Comparison of ENCODE assay signal across 8 cellular contexts in the genomic region with DNA sequence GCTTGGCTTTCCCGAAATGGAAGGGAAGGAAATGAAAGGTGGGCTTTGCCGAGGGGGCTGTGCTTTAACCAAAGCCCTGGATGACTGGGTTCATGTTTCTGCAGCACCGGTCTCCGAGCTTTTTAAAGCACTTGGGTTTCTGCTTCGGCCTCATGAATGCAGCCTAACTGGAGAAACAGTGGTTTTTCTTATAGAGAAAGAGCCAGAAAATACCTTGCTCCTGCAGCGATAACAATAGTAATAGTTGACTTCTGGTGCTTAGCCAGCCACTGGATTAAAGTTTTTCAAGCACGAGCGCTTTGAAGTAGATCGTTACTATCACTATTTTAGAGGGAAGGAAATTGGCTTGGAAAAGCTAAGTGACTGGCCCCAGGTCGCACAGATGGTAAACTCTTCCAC. TPM values are rescaled to one million over a fixed set of nuclear protein-coding genes. Genes with fewer than 3 reads are reported as not detected.
A peak's percentile ranks its signal among the peaks of the same experiment; 100 is the strongest.
DNase-seq lines count a peak whose midpoint lies in the region; ATAC-seq lines count a peak whose summit lies in the region.

No MANE protein-coding gene starts in this region.

- CTCF ChIA-PET in activated CD4-positive, alpha-beta memory T cell treated with anti-CD3 and anti-CD28 coated beads for 36 hours (lab: Charles Lee) = no interaction called here

- peak; percentile 1 for ATAC-seq in HG03103 (IDR thresholded peaks at IDR 0.05; ENCODE audit: low read depth, unreplicated experiment)
- ATAC-seq in stimulated activated memory B cell treated with anti-CD40 and anti-IgM and Interleukin-4, amounts not matched to agents 10 μg/mL and 1 μg/mL and 100 μg/mL, for 72 hours = no peak

- peak overlapping the region; percentile 89 for H3K4me3 ChIP-seq in iPS-18a (ENCODE audit: low read length)

- H3K9me3 ChIP-seq in iPS-18a (ENCODE audit: control insufficient read depth, low read depth, low read length) = no peaks in the 10 kb centered on the region

- POLR2A ChIA-PET in activated CD4-positive, alpha-beta memory T cell treated with anti-CD3 and anti-CD28 coated beads for 36 hours (lab: Charles Lee) = interaction anchor here (0.8 to 1.8 kb wide), 2 partner anchors 12 to 253 kb away, joined by 4 read pairs; no protein-coding TSS in a partner anchor

- DNase-seq in NCI-H2029 treated with DMSO at 0.1 percent for 48 hours (lab: John Stamatoyannopoulos, UW) (peak; percentile 51), NCI-H2029 (lab: John Stamatoyannopoulos, UW) (no peak), GF-D8 (lab: John Stamatoyannopoulos, UW) (no peak), NCI-H2196 treated with DMSO at 0.1 percent for 48 hours (lab: John Stamatoyannopoulos, UW; ENCODE audit: unreplicated experiment) (no peak)
- no peak for DNase-seq in activated CD4-positive, alpha-beta memory T cell treated with anti-CD3 and anti-CD28 coated beads for 36 hours

- no peaks in the 10 kb centered on the region for H3K27me3 Mint-ChIP-seq in activated CD4-positive, alpha-beta memory T cell treated with anti-CD3 and anti-CD28 coated beads for 36 hours
- no peaks in the 10 kb centered on the region for H3K27me3 Mint-ChIP-seq in stimulated activated memory B cell treated with anti-CD40 and anti-IgM and Interleukin-4, amounts not matched to agents 10 μg/mL and 1 μg/mL and 100 μg/mL, for 72 hours

- peaks cover 11% of the 10 kb centered on the region for H3K4me1 ChIP-seq in iPS-18a (ENCODE audit: control insufficient read depth, low read depth, low read length)

- intact Hi-C loops in activated CD4-positive, alpha-beta memory T cell treated with anti-CD3 and anti-CD28 coated beads for 36 hours (cut with micrococcal nuclease) = loop anchor here (1.0 to 2.0 kb wide), 3 partner anchors 64 to 252 kb away; a partner anchor contains a TSS

- no peaks in the 10 kb centered on the region for H3K36me3 ChIP-seq in iPS-18a (ENCODE audit: control insufficient read depth, low read depth, low read length)

- H3K4me3 Mint-ChIP-seq in activated CD4-positive, alpha-beta memory T cell treated with anti-CD3 and anti-CD28 coated beads for 36 hours = peak overlapping the region; percentile 85
- peak overlapping the region; percentile 89 for H3K4me3 Mint-ChIP-seq in stimulated activated memory B cell treated with anti-CD40 and anti-IgM and Interleukin-4, amounts not matched to agents 10 μg/mL and 1 μg/mL and 100 μg/mL, for 72 hours

- H3K36me3 Mint-ChIP-seq in activated CD4-positive, alpha-beta memory T cell treated with anti-CD3 and anti-CD28 coated beads for 36 hours = peaks cover 2% of the 10 kb centered on the region
- no peaks in the 10 kb centered on the region for H3K36me3 Mint-ChIP-seq in stimulated activated memory B cell treated with anti-CD40 and anti-IgM and Interleukin-4, amounts not matched to agents 10 μg/mL and 1 μg/mL and 100 μg/mL, for 72 hours

- no peaks in the 10 kb centered on the region for H3K27me3 ChIP-seq in iPS-18a (ENCODE audit: control insufficient read depth, insufficient read depth, low read length)

- H3K27ac Mint-ChIP-seq in activated CD4-positive, alpha-beta memory T cell treated with anti-CD3 and anti-CD28 coated beads for 36 hours = peak overlapping the region; percentile 73
- H3K27ac Mint-ChIP-seq in stimulated activated memory B cell treated with anti-CD40 and anti-IgM and Interleukin-4, amounts not matched to agents 10 μg/mL and 1 μg/mL and 100 μg/mL, for 72 hours = peak overlapping the region; percentile 88

- no peaks in the 10 kb centered on the region for H3K9me3 Mint-ChIP-seq in activated CD4-positive, alpha-beta memory T cell treated with anti-CD3 and anti-CD28 coated beads for 36 hours
- H3K9me3 Mint-ChIP-seq in stimulated activated memory B cell treated with anti-CD40 and anti-IgM and Interleukin-4, amounts not matched to agents 10 μg/mL and 1 μg/mL and 100 μg/mL, for 72 hours = no peaks in the 10 kb centered on the region

- H3K4me1 Mint-ChIP-seq in activated CD4-positive, alpha-beta memory T cell treated with anti-CD3 and anti-CD28 coated beads for 36 hours (ENCODE audit: low read depth) = peaks cover 34% of the 10 kb centered on the region
- H3K4me1 Mint-ChIP-seq in stimulated activated memory B cell treated with anti-CD40 and anti-IgM and Interleukin-4, amounts not matched to agents 10 μg/mL and 1 μg/mL and 100 μg/mL, for 72 hours = peaks cover 7% of the 10 kb centered on the region

- peak overlapping the region; percentile 15 for H3K27ac ChIP-seq in iPS-18a (ENCODE audit: low read length)

- H3K9ac ChIP-seq in iPS-18a (ENCODE audit: low read length) = peak overlapping the region; percentile 88

RNA-seq across cellular contexts. Expression of a gene that starts 0.5 kb away (rescaled TPM):
- total RNA-seq in activated CD4-positive, alpha-beta memory T cell treated with anti-CD3 and anti-CD28 coated beads for 36 hours = 10 to 100 TPM; 15.5 to 20.4 TPM
